In genomic region chr2:174233771-174234275, GRCh38 we compare ENCODE assay signal across 23 cellular contexts.
"Had no signal": no experiment of that assay in that cellular context is flagged by ENCODE, and none has a peak within 500 bp of the region (broad histone marks: within the 10 kb centered on the region; RNA-seq: fewer than 3 reads in every experiment).

No MANE protein-coding gene starts in this region.

- H3K27me3 Mint-ChIP-seq: activated naive CD8-positive, alpha-beta T cell; activated T-helper 17 cell treated with anti-CD3 and anti-CD28 coated beads, Interleukin-2, amount 50 U/mL, for 72 hours; naive thymus-derived CD8-positive, alpha-beta T cell; progenitor cell of endocrine pancreas; T-cell had no signal

- ATAC-seq: activated T-helper 17 cell treated with anti-CD3 and anti-CD28 coated beads, Interleukin-2, amount 50 U/mL, for 72 hours; gastrocnemius medialis; stimulated activated naive CD8-positive, alpha-beta T cell treated with anti-CD3 and anti-CD28 coated beads, Interleukin-15, Interleukin-2, amounts not matched to agents 100 U/mL and 50 U/mL, for 24 hours had no signal

- H3K27ac ChIP-seq: cardiac muscle cell, esophagus squamous epithelium, gastrocnemius medialis, left ventricle myocardium inferior, neural progenitor cell, spleen, upper lobe of left lung had no signal

- H3K27ac Mint-ChIP-seq: activated naive CD8-positive, alpha-beta T cell; activated T-helper 17 cell treated with anti-CD3 and anti-CD28 coated beads, Interleukin-2, amount 50 U/mL, for 72 hours; endodermal cell; mesothelial cell of epicardium; neural progenitor cell; progenitor cell of endocrine pancreas; T-cell; T-helper 2 cell treated with Interferon-gamma antibody and Interleukin-4, amounts not matched to agents 5 μg/mL and 100 μg/mL, for 36 hours had no signal

- H3K4me3 ChIP-seq: cardiac muscle cell, esophagus squamous epithelium, gastrocnemius medialis, left ventricle myocardium inferior, neural progenitor cell, spleen, upper lobe of left lung had no signal

- H3K4me1 Mint-ChIP-seq: endodermal cell had no signal

- H3K36me3 ChIP-seq: cardiac muscle cell had no signal

- DNase-seq: activated naive CD4-positive, alpha-beta T cell; activated T-cell treated with anti-CD3 and anti-CD28 coated beads, Interleukin-2, amount 50 U/mL, for 1 hour; amniotic stem cell; cortex of kidney; endodermal cell; esophagus squamous epithelium; gastrocnemius medialis; hippocampal formation; kidney glomerular epithelial cell; left ventricle myocardium inferior; naive thymus-derived CD8-positive, alpha-beta T cell; spleen; stimulated activated CD4-positive, alpha-beta T cell treated with anti-CD3 and anti-CD28 coated beads, Interleukin-4, amount 100 ng/mL, for 24 hours; stimulated activated naive CD8-positive, alpha-beta T cell treated with anti-CD3 and anti-CD28 coated beads, Interleukin-15, Interleukin-2, amounts not matched to agents 100 U/mL and 50 U/mL, for 24 hours; T-cell; upper lobe of left lung had no signal

- H3K9me3 ChIP-seq: esophagus squamous epithelium, gastrocnemius medialis, left ventricle myocardium inferior, spleen, upper lobe of left lung had no signal

- H3K4me1 ChIP-seq: gastrocnemius medialis, upper lobe of left lung had no signal

- H3K27me3 ChIP-seq: cardiac muscle cell, esophagus squamous epithelium, gastrocnemius medialis, neural progenitor cell, spleen, upper lobe of left lung had no signal

- H3K4me3 Mint-ChIP-seq: activated naive CD8-positive, alpha-beta T cell; activated T-helper 17 cell treated with anti-CD3 and anti-CD28 coated beads, Interleukin-2, amount 50 U/mL, for 72 hours; endodermal cell; mesothelial cell of epicardium; neural progenitor cell; T-cell; T-helper 2 cell treated with Interferon-gamma antibody and Interleukin-4, amounts not matched to agents 5 μg/mL and 100 μg/mL, for 36 hours had no signal

- H3K9me3 Mint-ChIP-seq: activated T-helper 17 cell treated with anti-CD3 and anti-CD28 coated beads, Interleukin-2, amount 50 U/mL, for 72 hours; endodermal cell; mesothelial cell of epicardium; neural progenitor cell; T-cell; T-helper 2 cell treated with Interferon-gamma antibody and Interleukin-4, amounts not matched to agents 5 μg/mL and 100 μg/mL, for 36 hours had no signal
